1 cellular context compared by ENCODE assay signal in genomic region chr1:19080715-19081114, GRCh38.
TF ChIP-seq lines count a peak whose summit lies in the region.

No MANE protein-coding gene starts in this region.

TF ChIP-seq in HepG2, 621 proteins besides CTCF, POLR2A, EP300 and RAD21 (continued from another document):
- TF ChIP-seq, protein P1, sequence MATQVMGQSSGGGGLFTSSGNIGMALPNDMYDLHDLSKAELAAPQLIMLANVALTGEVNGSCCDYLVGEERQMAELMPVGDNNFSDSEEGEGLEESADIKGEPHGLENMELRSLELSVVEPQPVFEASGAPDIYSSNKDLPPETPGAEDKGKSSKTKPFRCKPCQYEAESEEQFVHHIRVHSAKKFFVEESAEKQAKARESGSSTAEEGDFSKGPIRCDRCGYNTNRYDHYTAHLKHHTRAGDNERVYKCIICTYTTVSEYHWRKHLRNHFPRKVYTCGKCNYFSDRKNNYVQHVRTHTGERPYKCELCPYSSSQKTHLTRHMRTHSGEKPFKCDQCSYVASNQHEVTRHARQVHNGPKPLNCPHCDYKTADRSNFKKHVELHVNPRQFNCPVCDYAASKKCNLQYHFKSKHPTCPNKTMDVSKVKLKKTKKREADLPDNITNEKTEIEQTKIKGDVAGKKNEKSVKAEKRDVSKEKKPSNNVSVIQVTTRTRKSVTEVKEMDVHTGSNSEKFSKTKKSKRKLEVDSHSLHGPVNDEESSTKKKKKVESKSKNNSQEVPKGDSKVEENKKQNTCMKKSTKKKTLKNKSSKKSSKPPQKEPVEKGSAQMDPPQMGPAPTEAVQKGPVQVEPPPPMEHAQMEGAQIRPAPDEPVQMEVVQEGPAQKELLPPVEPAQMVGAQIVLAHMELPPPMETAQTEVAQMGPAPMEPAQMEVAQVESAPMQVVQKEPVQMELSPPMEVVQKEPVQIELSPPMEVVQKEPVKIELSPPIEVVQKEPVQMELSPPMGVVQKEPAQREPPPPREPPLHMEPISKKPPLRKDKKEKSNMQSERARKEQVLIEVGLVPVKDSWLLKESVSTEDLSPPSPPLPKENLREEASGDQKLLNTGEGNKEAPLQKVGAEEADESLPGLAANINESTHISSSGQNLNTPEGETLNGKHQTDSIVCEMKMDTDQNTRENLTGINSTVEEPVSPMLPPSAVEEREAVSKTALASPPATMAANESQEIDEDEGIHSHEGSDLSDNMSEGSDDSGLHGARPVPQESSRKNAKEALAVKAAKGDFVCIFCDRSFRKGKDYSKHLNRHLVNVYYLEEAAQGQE (IDR thresholded peaks at IDR 0.05; ENCODE audit: borderline replicate concordance in 1 of 2, low read depth in 1 of 2, low read length in 2 of 2), result no peak
- TF ChIP-seq MED8 (CRISPR knock-in tag; IDR thresholded peaks at IDR 0.05; ENCODE audit: insufficient replicate concordance), result no peak
- no peak for TF ChIP-seq ZNF574 (CRISPR knock-in tag; IDR thresholded peaks at IDR 0.05)
- no peak for TF ChIP-seq ZBTB21 (CRISPR knock-in tag; IDR thresholded peaks at IDR 0.05)
- no peak for TF ChIP-seq KLF11 (CRISPR knock-in tag; IDR thresholded peaks at IDR 0.05)
